ENCODE assay signal across 13 cellular contexts in genomic region chr16:78128920-78129319, GRCh38. TPM values are rescaled to one million over a fixed set of nuclear protein-coding genes. Genes with fewer than 3 reads are reported as not detected.
A peak's percentile ranks its signal among the peaks of the same experiment; 100 is the strongest.
DNase-seq lines count a peak whose midpoint lies in the region; ATAC-seq and TF ChIP-seq lines count a peak whose summit lies in the region.
"Had no signal": no experiment of that assay in that cellular context is flagged by ENCODE, and none has a peak within 500 bp of the region (broad histone marks: within the 10 kb centered on the region; RNA-seq: fewer than 3 reads in every experiment).

No MANE protein-coding gene starts in this region.

- TF ChIP-seq CTCF in osteocyte (IDR thresholded peaks at IDR 0.05), result no peak

- peak overlapping the region; percentile 85 for H3K27ac Mint-ChIP-seq in osteocyte (ENCODE audit: unreplicated experiment)
- no peak overlapping the region for H3K27ac Mint-ChIP-seq in stimulated activated effector memory CD8-positive, alpha-beta T cell treated with anti-CD3 and anti-CD28 coated beads, Interleukin-12 subunit alpha, Interleukin-12 subunit beta, amount 100 ng/mL, for 72 hours

- WGBS in right cardiac atrium, result 38% methylated on average over 9 of the region's 9 CpGs

- DNase-seq in AG08395 (ENCODE audit: low spot score) (peak; percentile 10), adipocyte (ENCODE audit: low read depth) (no peak), right cardiac atrium (no peak), osteocyte (ENCODE audit: extremely low spot score, unreplicated experiment) (no peak), NCI-H1436 treated with DMSO at 0.1 percent for 48 hours (lab: John Stamatoyannopoulos, UW) (no peak), DMS53 (lab: John Stamatoyannopoulos, UW) (no peak)
- DNase-seq in stimulated activated effector memory CD8-positive, alpha-beta T cell treated with anti-CD3 and anti-CD28 coated beads, Interleukin-12 subunit alpha, Interleukin-12 subunit beta, amount 100 ng/mL, for 72 hours (ENCODE audit: low spot score in 2 of 2), result no peak
- DNase-seq: COR-L47, NCI-H1048, NCI-H2227 treated with DMSO at 0.1 percent for 48 hours, NCI-H524 had no signal

- peaks cover 46% of the 10 kb centered on the region for H3K4me1 Mint-ChIP-seq in osteocyte (ENCODE audit: unreplicated experiment)
- no peaks in the 10 kb centered on the region for H3K4me1 Mint-ChIP-seq in stimulated activated effector memory CD8-positive, alpha-beta T cell treated with anti-CD3 and anti-CD28 coated beads, Interleukin-12 subunit alpha, Interleukin-12 subunit beta, amount 100 ng/mL, for 72 hours

- H3K4me1 ChIP-seq in adipocyte (ENCODE audit: control insufficient read depth, insufficient read depth, low read length) (peaks cover 26% of the 10 kb centered on the region), right cardiac atrium (ENCODE audit: control insufficient read depth, insufficient read depth, low read length) (peaks cover 2% of the 10 kb centered on the region)

- no peaks in the 10 kb centered on the region for H3K27me3 Mint-ChIP-seq in osteocyte (ENCODE audit: unreplicated experiment)

- H3K36me3 ChIP-seq in adipocyte (ENCODE audit: control insufficient read depth, insufficient read depth, low read length, severe bottlenecking), result no peaks in the 10 kb centered on the region

- no peak overlapping the region for H3K27ac ChIP-seq in right cardiac atrium (ENCODE audit: low read length)
- H3K27ac ChIP-seq: C4-2B, KMS-11 had no signal

- peak overlapping the region; percentile 3 for H3K9ac ChIP-seq in adipocyte (ENCODE audit: low read length)
- H3K9ac ChIP-seq: KMS-11 had no signal

- H3K4me3 Mint-ChIP-seq in osteocyte (ENCODE audit: unreplicated experiment), result no peak overlapping the region
- no peak overlapping the region for H3K4me3 Mint-ChIP-seq in stimulated activated effector memory CD8-positive, alpha-beta T cell treated with anti-CD3 and anti-CD28 coated beads, Interleukin-12 subunit alpha, Interleukin-12 subunit beta, amount 100 ng/mL, for 72 hours

- H3K9me3 Mint-ChIP-seq in osteocyte (ENCODE audit: unreplicated experiment), result peaks cover 6% of the 10 kb centered on the region
- peaks cover 3% of the 10 kb centered on the region for H3K9me3 Mint-ChIP-seq in stimulated activated effector memory CD8-positive, alpha-beta T cell treated with anti-CD3 and anti-CD28 coated beads, Interleukin-12 subunit alpha, Interleukin-12 subunit beta, amount 100 ng/mL, for 72 hours

- no peaks in the 10 kb centered on the region for H3K27me3 ChIP-seq in adipocyte (replicated peaks; ENCODE audit: control insufficient read depth, insufficient read depth, low read length)
- H3K27me3 ChIP-seq in right cardiac atrium (ENCODE audit: control insufficient read depth, insufficient read depth), result no peaks in the 10 kb centered on the region

- H3K36me3 Mint-ChIP-seq in osteocyte (ENCODE audit: unreplicated experiment), result peaks cover 9% of the 10 kb centered on the region
- no peaks in the 10 kb centered on the region for H3K36me3 Mint-ChIP-seq in stimulated activated effector memory CD8-positive, alpha-beta T cell treated with anti-CD3 and anti-CD28 coated beads, Interleukin-12 subunit alpha, Interleukin-12 subunit beta, amount 100 ng/mL, for 72 hours

- intact Hi-C loops in right cardiac atrium (cut with DNase I), result loop anchor here (5.0 to 10.0 kb wide), 4 partner anchors 106 to 1476 kb away; partner anchors contain the start of gene MAF (in 1 of the 4)

- no peaks in the 10 kb centered on the region for H3K9me3 ChIP-seq in adipocyte (ENCODE audit: control insufficient read depth, low read length)
- H3K9me3 ChIP-seq in right cardiac atrium (ENCODE audit: control insufficient read depth, low read length), result no peaks in the 10 kb centered on the region

- peak; percentile 47 to 53 for ATAC-seq in right cardiac atrium
- ATAC-seq in stimulated activated effector memory CD8-positive, alpha-beta T cell treated with anti-CD3 and anti-CD28 coated beads, Interleukin-12 subunit alpha, Interleukin-12 subunit beta, amount 100 ng/mL, for 72 hours, result no peak

- H3K4me3 ChIP-seq in adipocyte (ENCODE audit: low read length) (peak overlapping the region; percentile 42), right cardiac atrium (ENCODE audit: low read length) (no peak overlapping the region)

RNA-seq across cellular contexts. Expression of gene WWOX, which starts 29.5 kb away (rescaled TPM):
- 10 to 100 TPM; 10.1 to 14.9 (median 13.6) TPM for total RNA-seq in right cardiac atrium
- 6.0 TPM for polyA plus RNA-seq in right cardiac atrium
- 28.2 and 29.7 TPM in 2 replicates for total RNA-seq in osteocyte
